3 cellular contexts compared by ENCODE assay signal in the genomic region with DNA sequence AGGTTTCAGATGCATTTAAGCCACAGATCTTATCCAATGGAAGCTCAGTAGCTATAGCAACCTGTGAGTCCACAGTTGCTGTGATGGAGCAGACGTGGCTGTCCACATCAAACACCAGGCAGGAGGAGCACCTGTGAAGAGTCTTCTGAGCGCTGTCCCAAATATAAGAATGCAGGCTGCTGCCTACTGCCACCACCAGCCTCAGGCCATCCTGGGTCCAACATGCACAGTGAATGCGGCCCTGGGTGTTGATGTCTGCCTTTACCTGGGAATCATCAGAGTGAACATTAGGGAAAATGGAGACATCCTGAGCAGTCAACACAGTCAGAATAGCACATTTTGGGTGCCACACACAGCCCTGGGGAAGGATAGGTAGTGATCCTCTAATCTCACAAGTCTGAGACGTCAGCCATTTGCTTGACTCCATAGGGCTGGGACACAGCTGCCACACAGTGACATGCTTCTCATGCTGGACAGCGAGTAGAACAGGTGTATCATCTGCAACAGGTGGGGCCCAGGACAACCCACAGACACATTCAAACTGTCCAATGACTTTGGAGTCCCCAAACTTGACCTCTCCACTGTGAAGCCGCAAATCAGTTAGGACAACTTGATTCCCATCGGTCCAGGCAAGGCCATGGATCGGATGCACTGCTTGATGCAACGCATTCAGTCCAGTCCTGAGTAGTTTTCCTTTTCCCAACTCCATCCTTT.
A peak's percentile ranks its signal among the peaks of the same experiment; 100 is the strongest.
TF ChIP-seq lines count a peak whose summit lies in the region.

No MANE protein-coding gene starts in this region.

TF ChIP-seq in A549, 52 proteins besides CTCF, POLR2A, EP300 and RAD21:
- no peak for TF ChIP-seq PBX3 (IDR thresholded peaks at IDR 0.05)

TF ChIP-seq in IMR-90, 13 proteins besides CTCF, POLR2A, EP300 and RAD21:
- TF ChIP-seq BHLHE40 (IDR thresholded peaks at IDR 0.05; ENCODE audit: low read depth, low read length) (no peak), MAZ (IDR thresholded peaks at IDR 0.05; ENCODE audit: borderline replicate concordance, low read depth, low read length) (no peak), FOS (IDR thresholded peaks at IDR 0.05; ENCODE audit: low read depth, low read length) (no peak), NFE2L2 (IDR thresholded peaks at IDR 0.05; ENCODE audit: low read depth, low read length) (no peak), CEBPB (IDR thresholded peaks at IDR 0.05; ENCODE audit: low read depth, low read length) (no peak), MXI1 (IDR thresholded peaks at IDR 0.05; ENCODE audit: borderline replicate concordance, low read depth, low read length) (no peak), CHD1 (IDR thresholded peaks at IDR 0.05; ENCODE audit: low read depth, low read length) (no peak), RFX5 (IDR thresholded peaks at IDR 0.05; ENCODE audit: low read depth, low read length) (no peak)
- TF ChIP-seq, protein P1, sequence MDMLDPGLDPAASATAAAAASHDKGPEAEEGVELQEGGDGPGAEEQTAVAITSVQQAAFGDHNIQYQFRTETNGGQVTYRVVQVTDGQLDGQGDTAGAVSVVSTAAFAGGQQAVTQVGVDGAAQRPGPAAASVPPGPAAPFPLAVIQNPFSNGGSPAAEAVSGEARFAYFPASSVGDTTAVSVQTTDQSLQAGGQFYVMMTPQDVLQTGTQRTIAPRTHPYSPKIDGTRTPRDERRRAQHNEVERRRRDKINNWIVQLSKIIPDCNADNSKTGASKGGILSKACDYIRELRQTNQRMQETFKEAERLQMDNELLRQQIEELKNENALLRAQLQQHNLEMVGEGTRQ (IDR thresholded peaks at IDR 0.05; ENCODE audit: low read depth, low read length), result no peak

TF ChIP-seq in K562, 482 proteins besides CTCF, POLR2A, EP300 and RAD21:
- peak; percentile 5 for TF ChIP-seq WHSC1 (IDR thresholded peaks at IDR 0.05; ENCODE audit: low read length)
- peak; percentile 35; the same call in 1 of the 2 replicates for TF ChIP-seq RFX1 (IDR thresholded peaks at IDR 0.05)
- TF ChIP-seq FOS (IDR thresholded peaks at IDR 0.05; ENCODE audit: extremely low read depth, insufficient read length), result no peak
TF ChIP-seq in K562: peak in this region for 2.
